Comparison of ENCODE assay signal across 17 cellular contexts in the genomic region with DNA sequence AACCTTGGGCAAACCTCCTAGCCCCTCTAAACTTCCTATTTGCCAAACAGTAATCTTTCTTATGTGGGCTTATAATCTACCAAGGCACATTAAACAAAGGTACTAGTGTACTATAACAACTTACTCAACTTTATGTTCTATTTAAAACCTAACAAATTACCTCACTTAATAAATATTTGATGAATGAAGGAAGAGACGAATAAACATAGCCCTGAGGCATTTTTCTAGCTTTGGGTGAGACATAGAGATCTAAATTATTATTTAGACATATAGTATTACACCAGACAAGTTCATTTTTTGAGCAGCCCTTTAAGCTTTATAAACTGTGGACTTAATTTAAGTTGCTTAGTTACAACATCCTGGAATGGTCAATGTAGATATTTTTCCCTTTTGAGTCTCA.
"Had no signal": no experiment of that assay in that cellular context is flagged by ENCODE, and none has a peak within 500 bp of the region (broad histone marks: within the 10 kb centered on the region; RNA-seq: fewer than 3 reads in every experiment).

No MANE protein-coding gene starts in this region.

- H3K4me3 Mint-ChIP-seq: activated CD4-positive, alpha-beta T cell treated with anti-CD3 and anti-CD28 coated beads, Interleukin-2, amount 10 ng/mL, durations not matched to agents 7 days and 5 days; activated naive CD8-positive, alpha-beta T cell treated with anti-CD3 and anti-CD28 coated beads, Interleukin-2, amount 10 ng/mL, durations not matched to agents 7 days and 5 days had no signal

- ATAC-seq: esophagus mucosa; left cardiac atrium; lower lobe of right lung; right lobe of liver; stimulated activated naive CD8-positive, alpha-beta T cell treated with anti-CD3 and anti-CD28 coated beads, Interleukin-15, Interleukin-2, amounts not matched to agents 100 U/mL and 50 U/mL, for 24 hours had no signal

- H3K4me1 ChIP-seq: lower lobe of right lung, prostate gland, right lobe of liver, suprapubic skin had no signal

- H3K9me3 Mint-ChIP-seq: activated CD4-positive, alpha-beta T cell treated with anti-CD3 and anti-CD28 coated beads, Interleukin-2, amount 10 ng/mL, durations not matched to agents 7 days and 5 days; activated naive CD8-positive, alpha-beta T cell treated with anti-CD3 and anti-CD28 coated beads, Interleukin-2, amount 10 ng/mL, durations not matched to agents 7 days and 5 days had no signal

- H3K27me3 Mint-ChIP-seq: activated CD4-positive, alpha-beta T cell treated with anti-CD3 and anti-CD28 coated beads, Interleukin-2, amount 10 ng/mL, durations not matched to agents 7 days and 5 days had no signal

- H3K9me3 ChIP-seq: lower lobe of right lung, prostate gland, right lobe of liver, suprapubic skin had no signal

- H3K4me3 ChIP-seq: lower lobe of right lung, prostate gland, right lobe of liver, smooth muscle cell, suprapubic skin had no signal

- H3K27me3 ChIP-seq: right lobe of liver, suprapubic skin had no signal

- DNase-seq: activated CD4-positive, alpha-beta T cell treated with anti-CD3 and anti-CD28 coated beads, Interleukin-2, amount 10 ng/mL, durations not matched to agents 7 days and 5 days; activated CD4-positive, CD25-positive, alpha-beta regulatory T cell; activated naive CD4-positive, alpha-beta T cell; activated naive CD8-positive, alpha-beta T cell treated with anti-CD3 and anti-CD28 coated beads, Interleukin-2, amount 10 ng/mL, durations not matched to agents 7 days and 5 days; activated T-cell treated with anti-CD3 and anti-CD28 coated beads for 4 hours; anterior cingulate cortex; hypothalamus; left cardiac atrium; lower lobe of right lung; midbrain; right lobe of liver; stimulated activated naive CD8-positive, alpha-beta T cell treated with anti-CD3 and anti-CD28 coated beads, Interleukin-15, Interleukin-2, amounts not matched to agents 100 U/mL and 50 U/mL, for 24 hours; trophoblast cell had no signal

- H3K27ac Mint-ChIP-seq: activated CD4-positive, alpha-beta T cell treated with anti-CD3 and anti-CD28 coated beads, Interleukin-2, amount 10 ng/mL, durations not matched to agents 7 days and 5 days; activated naive CD8-positive, alpha-beta T cell treated with anti-CD3 and anti-CD28 coated beads, Interleukin-2, amount 10 ng/mL, durations not matched to agents 7 days and 5 days had no signal

- H3K27ac ChIP-seq: lower lobe of right lung, prostate gland, right lobe of liver, suprapubic skin had no signal

- H3K4me2 ChIP-seq: smooth muscle cell had no signal

- H3K4me1 Mint-ChIP-seq: activated CD4-positive, alpha-beta T cell treated with anti-CD3 and anti-CD28 coated beads, Interleukin-2, amount 10 ng/mL, durations not matched to agents 7 days and 5 days; activated naive CD8-positive, alpha-beta T cell treated with anti-CD3 and anti-CD28 coated beads, Interleukin-2, amount 10 ng/mL, durations not matched to agents 7 days and 5 days had no signal

- H3K36me3 Mint-ChIP-seq: activated naive CD8-positive, alpha-beta T cell treated with anti-CD3 and anti-CD28 coated beads, Interleukin-2, amount 10 ng/mL, durations not matched to agents 7 days and 5 days had no signal

- H3K36me3 ChIP-seq: lower lobe of right lung, prostate gland, right lobe of liver, suprapubic skin had no signal
